26 cellular contexts compared by ENCODE assay signal in the genomic region with DNA sequence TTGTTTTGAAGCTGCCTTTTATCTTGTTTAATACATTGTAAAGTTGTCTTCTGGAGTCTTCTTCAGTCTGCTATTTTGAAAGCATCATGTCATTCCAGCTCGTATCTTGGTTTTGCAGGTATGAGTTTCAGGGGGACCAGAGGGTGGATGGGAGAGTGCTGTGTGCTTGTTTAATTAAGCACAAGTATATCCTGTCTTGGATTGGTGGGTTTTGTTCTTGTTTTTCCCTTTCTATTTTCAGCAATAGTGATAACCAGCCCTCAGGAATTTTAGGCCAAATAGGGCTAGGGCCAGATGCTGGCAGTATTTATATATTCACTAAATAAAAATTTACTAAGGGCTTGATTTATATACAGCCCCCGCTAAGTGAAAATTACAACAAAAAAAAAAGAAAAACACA.
DNase-seq lines count a peak whose midpoint lies in the region; ATAC-seq and TF ChIP-seq lines count a peak whose summit lies in the region.
"Had no signal": no experiment of that assay in that cellular context is flagged by ENCODE, and none has a peak within 500 bp of the region (broad histone marks: within the 10 kb centered on the region; RNA-seq: fewer than 3 reads in every experiment).

No MANE protein-coding gene starts in this region.

- 0 out of 3 replicates have a peak overlapping the region, but pooled peaks have one; percentile 23 for H2BK15ac ChIP-seq in IMR-90 (ENCODE audit: low read depth, low read length)

- no peak overlapping the region for H2BK5ac ChIP-seq in IMR-90 (ENCODE audit: low read depth, low read length, poor library complexity, severe bottlenecking)

- H3K4me1 ChIP-seq in IMR-90 (ENCODE audit: control insufficient read depth, insufficient read depth, low read length) (peaks cover 13% of the 10 kb centered on the region), stomach (peaks cover 0 to 37% (median 13%) of the 10 kb centered on the region in 4 donors), ovary (ENCODE audit: insufficient read depth) (peaks cover 11% of the 10 kb centered on the region)

- peak; percentile 22 for DNase-seq in IMR-90
- no peak for DNase-seq in WTC11 (ENCODE audit: low spot score)
- DNase-seq in mesothelial cell of epicardium (ENCODE audit: low spot score in 2 of 2, unreplicated experiment in 2 of 2), result no peak
- DNase-seq in stomach, result no peak
- DNase-seq in superior temporal gyrus (ENCODE audit: extremely low spot score), result no peak
- DNase-seq in ovary, result no peak
- no peak for DNase-seq in T-helper 1 cell
- DNase-seq: ACHN; activated CD4-positive, alpha-beta memory T cell treated with anti-CD3 and anti-CD28 coated beads for 36 hours; activated effector memory CD4-positive, alpha-beta T cell treated with anti-CD3 and anti-CD28 coated beads, Interleukin-2, amount 50 U/mL, for 16 hours; brain microvascular endothelial cell; H7; head of caudate nucleus; NCI-H146; NCI-H510A treated with DMSO at 0.1 percent for 48 hours; psoas muscle; RPMI8226; small intestine; stimulated activated CD4-positive, alpha-beta T cell treated with anti-CD3 and anti-CD28 coated beads, Interleukin-2, amount 100 ng/mL, for 48 hours; stimulated activated naive CD4-positive, alpha-beta T cell; trophoblast cell had no signal

- H3K56ac ChIP-seq in IMR-90 (ENCODE audit: extremely low read depth, insufficient read depth, low read length), result no peak overlapping the region

- H4K20me1 ChIP-seq in IMR-90 (ENCODE audit: insufficient read depth, low read length), result no peaks in the 10 kb centered on the region

- H3K9me3 Mint-ChIP-seq in WTC11 (peaks cover 4% of the 10 kb centered on the region; the same call in 1 of the 2 replicates), mesothelial cell of epicardium (peaks cover 4% of the 10 kb centered on the region)
- H3K9me3 Mint-ChIP-seq: activated CD4-positive, alpha-beta memory T cell treated with anti-CD3 and anti-CD28 coated beads for 36 hours; dendritic cell treated with granulocyte-macrophage colony-stimulating factor and Interleukin-4, amounts not matched to agents 40 ng/mL and 50 ng/mL, for 4 days had no signal

- no peak overlapping the region for H4K8ac ChIP-seq in IMR-90 (ENCODE audit: low read depth in 2 of 2, low read length in 2 of 2)

- H3K9me3 ChIP-seq in IMR-90 (ENCODE audit: control insufficient read depth, insufficient read depth, low read length) (no peaks in the 10 kb centered on the region), stomach (no peaks in the 10 kb centered on the region), ovary (no peaks in the 10 kb centered on the region)
- H3K9me3 ChIP-seq: psoas muscle had no signal

- H3K27ac ChIP-seq in IMR-90 (ENCODE audit: insufficient read depth, low read length) (no peak overlapping the region), stomach (peak overlapping the region in 3 of 5 donors; percentile 47 to 56 (median 54)), ovary (peak overlapping the region in 1 of 2 donors; percentile 22)
- H3K27ac ChIP-seq: brain microvascular endothelial cell, neural progenitor cell, psoas muscle had no signal

- no peak overlapping the region for H4K91ac ChIP-seq in IMR-90 (ENCODE audit: insufficient read depth, low read depth, low read length)

- no peak overlapping the region for H3K4me3 ChIP-seq in IMR-90 (ENCODE audit: insufficient read depth, low read depth, low read length)
- no peak overlapping the region for H3K4me3 ChIP-seq in stomach
- H3K4me3 ChIP-seq in ovary, result no peak overlapping the region
- H3K4me3 ChIP-seq: neural progenitor cell, psoas muscle had no signal

- 0 out of 2 replicates have a peak overlapping the region, but pooled peaks have one; percentile 76 for H3K27ac Mint-ChIP-seq in WTC11
- H3K27ac Mint-ChIP-seq in mesothelial cell of epicardium, result peak overlapping the region; percentile 32
- H3K27ac Mint-ChIP-seq: activated CD4-positive, alpha-beta memory T cell treated with anti-CD3 and anti-CD28 coated beads for 36 hours; CD14-positive monocyte; dendritic cell treated with granulocyte-macrophage colony-stimulating factor and Interleukin-4, amounts not matched to agents 40 ng/mL and 50 ng/mL, for 4 days; neural progenitor cell had no signal

- POLR2A ChIA-PET in IMR-90 (lab: Charles Lee; ENCODE audit: unreplicated experiment) (interaction anchor here (0.5 kb wide), 1 partner anchor 1757 kb away, joined by 3 read pairs; no protein-coding TSS in a partner anchor), WTC11 (lab: Charles Lee) (no interaction called here)

- no peak overlapping the region for H2AK5ac ChIP-seq in IMR-90 (ENCODE audit: low read depth, low read length)

- H3K4me1 Mint-ChIP-seq in WTC11 (peaks cover 35% of the 10 kb centered on the region), mesothelial cell of epicardium (peaks cover 47% of the 10 kb centered on the region)
- H3K4me1 Mint-ChIP-seq: CD14-positive monocyte had no signal

- in situ Hi-C loops in IMR-90 (cut with MboI; ENCODE audit: low sequenced_read_pairs), result no loop called here

- 0 out of 2 replicates have a peak overlapping the region, but pooled peaks have one; percentile 46 for H2BK20ac ChIP-seq in IMR-90 (ENCODE audit: low read depth, low read length)

- no peak overlapping the region for H3K4me2 ChIP-seq in IMR-90 (ENCODE audit: low read depth, low read length)
- H3K4me2 ChIP-seq: neural progenitor cell had no signal

- H4K5ac ChIP-seq in IMR-90 (ENCODE audit: low read depth, low read length), result no peak overlapping the region

- H3K4me3 Mint-ChIP-seq in WTC11 (no peak overlapping the region), mesothelial cell of epicardium (no peak overlapping the region)
- H3K4me3 Mint-ChIP-seq: activated CD4-positive, alpha-beta memory T cell treated with anti-CD3 and anti-CD28 coated beads for 36 hours; CD14-positive monocyte; dendritic cell treated with granulocyte-macrophage colony-stimulating factor and Interleukin-4, amounts not matched to agents 40 ng/mL and 50 ng/mL, for 4 days; IgD-negative memory B cell; neural progenitor cell had no signal

- H3K27me3 ChIP-seq in IMR-90 (ENCODE audit: control insufficient read depth, insufficient read depth, low read length), result no peaks in the 10 kb centered on the region
- no peaks in the 10 kb centered on the region for H3K27me3 ChIP-seq in stomach
- H3K27me3 ChIP-seq in ovary, result no peaks in the 10 kb centered on the region
- H3K27me3 ChIP-seq: brain microvascular endothelial cell, neural progenitor cell had no signal

- dilution Hi-C loops in IMR-90 (cut with HindIII; ENCODE audit: low sequenced_read_pairs, unreplicated experiment), result no loop called here

- H3K79me1 ChIP-seq in IMR-90 (ENCODE audit: low read depth in 1 of 2, low read length in 2 of 2), result no peaks in the 10 kb centered on the region

- no peak for TF ChIP-seq CTCF in IMR-90 (conservative IDR thresholded peaks at IDR 0.05; ENCODE audit: low read depth, low read length)
- no peak for TF ChIP-seq CTCF in WTC11 (IDR thresholded peaks at IDR 0.05)
- no peak for TF ChIP-seq CTCF in mesothelial cell of epicardium (IDR thresholded peaks at IDR 0.05; ENCODE audit: unreplicated experiment)
- no peak for TF ChIP-seq CTCF in stomach (IDR thresholded peaks at IDR 0.05)
- TF ChIP-seq CTCF in ovary (IDR thresholded peaks at IDR 0.05), result no peak

- peak overlapping the region; percentile 45; the same call in 1 of the 2 replicates for H3K4ac ChIP-seq in IMR-90 (ENCODE audit: low read depth, low read length)

- H3K23ac ChIP-seq in IMR-90 (ENCODE audit: low read depth, low read length), result no peak overlapping the region

- 80% methylated on average over 1 of the region's 2 CpGs; no CpG with 5 or more reads in 1 of the 2 experiments for WGBS in IMR-90 (ENCODE audit: extremely low coverage in 2 of 2, insufficient read length in 1 of 2), 2 experiments
- WGBS in stomach, 5 donors, result 57 to 78% (median 64%) methylated on average over 2 of the region's 2 CpGs
- 6 to 21% (median 6%) methylated on average over 2 of the region's 2 CpGs for WGBS in ovary, 3 donors

- no peak overlapping the region for H3K9ac ChIP-seq in IMR-90 (ENCODE audit: low read depth, low read length)
- H3K9ac ChIP-seq: neural progenitor cell had no signal

- no peak for TF ChIP-seq EP300 in stomach (IDR thresholded peaks at IDR 0.05)
- no peak for TF ChIP-seq EP300 in ovary (IDR thresholded peaks at IDR 0.05)

- intact Hi-C loops in IMR-90 (cut with micrococcal nuclease) (no loop called here), stomach (cut with DNase I; ENCODE audit: low total_unique reads) (no loop called here), ovary (cut with DNase I) (loop anchor here in 1 of 4 donors (5.0 to 10.0 kb wide), 2 partner anchors 57 to 130 kb away; no protein-coding TSS in a partner anchor)

- 0 out of 2 replicates have a peak, but pooled peaks cover 2% of the 10 kb centered on the region for H3K9me1 ChIP-seq in IMR-90 (ENCODE audit: insufficient read depth, low read length)

- H2AK9ac ChIP-seq in IMR-90 (replicated peaks; ENCODE audit: low read depth, low read length, poor library complexity), result no peak overlapping the region

- peaks cover 6% of the 10 kb centered on the region for H3K36me3 Mint-ChIP-seq in WTC11
- peaks cover 2% of the 10 kb centered on the region for H3K36me3 Mint-ChIP-seq in mesothelial cell of epicardium
- H3K36me3 Mint-ChIP-seq: activated CD4-positive, alpha-beta memory T cell treated with anti-CD3 and anti-CD28 coated beads for 36 hours; CD14-positive monocyte; IgD-negative memory B cell; neural progenitor cell had no signal

- TF ChIP-seq RAD21 in IMR-90 (IDR thresholded peaks at IDR 0.05; ENCODE audit: low read length), result no peak

- BruUV-seq in IMR-90 (replicated peaks; lab: Mats Ljungman, UMichigan), result no TSS peak

- peak overlapping the region; percentile 58; the same call in 1 of the 2 replicates for H2BK120ac ChIP-seq in IMR-90 (ENCODE audit: low read depth, low read length)

- TF ChIP-seq POLR2A in IMR-90 (IDR thresholded peaks at IDR 0.05; ENCODE audit: low read depth, low read length), result no peak
- TF ChIP-seq POLR2A in stomach (IDR thresholded peaks at IDR 0.05), result no peak
- no peak for TF ChIP-seq POLR2A in ovary (IDR thresholded peaks at IDR 0.05)

- peak; percentile 44; the same call in 1 of the 2 replicates for ATAC-seq in IMR-90 (ENCODE audit: low read depth)
- ATAC-seq in WTC11, result no peak
- ATAC-seq in GM18511 (IDR thresholded peaks at IDR 0.05; ENCODE audit: unreplicated experiment), result no peak
- ATAC-seq: psoas muscle had no signal

- H3K18ac ChIP-seq in IMR-90 (ENCODE audit: low read depth, low read length), result peak overlapping the region; percentile 54; the same call in 1 of the 2 replicates

- H3K36me3 ChIP-seq in IMR-90 (ENCODE audit: control insufficient read depth, insufficient read depth, low read length) (no peaks in the 10 kb centered on the region), stomach (no peaks in the 10 kb centered on the region), ovary (no peaks in the 10 kb centered on the region)
- H3K36me3 ChIP-seq: brain microvascular endothelial cell, neural progenitor cell had no signal

- peak overlapping the region; percentile 19; the same call in 1 of the 2 replicates for H3K14ac ChIP-seq in IMR-90 (replicated peaks; ENCODE audit: low read depth, low read length)

- no peak overlapping the region for H2AFZ ChIP-seq in IMR-90 (replicated peaks; ENCODE audit: low read length, poor library complexity)
- H2AFZ ChIP-seq: neural progenitor cell had no signal

- H3K27me3 Mint-ChIP-seq in WTC11 (ENCODE audit: low read depth) (no peaks in the 10 kb centered on the region), mesothelial cell of epicardium (ENCODE audit: low read depth) (no peaks in the 10 kb centered on the region)
- H3K27me3 Mint-ChIP-seq: activated CD4-positive, alpha-beta memory T cell treated with anti-CD3 and anti-CD28 coated beads for 36 hours; IgD-negative memory B cell had no signal

- CTCF ChIA-PET in IMR-90 (lab: Yijun Ruan, JAX), result interaction anchor here (0.6 to 2.1 kb wide), 3 partner anchors 120 to 251 kb away, joined by 4 to 8 read pairs (median 6); no protein-coding TSS in a partner anchor
- CTCF ChIA-PET in WTC11 (lab: Charles Lee), result interaction anchor here (1.0 to 1.9 kb wide), 2 partner anchors 130 to 136 kb away, joined by 4 to 5 read pairs; no protein-coding TSS in a partner anchor
